ENCODE assay signal across 8 cellular contexts in genomic region chr19:55165952-55166529, GRCh38. TPM values are rescaled to one million over a fixed set of nuclear protein-coding genes. Genes with fewer than 3 reads are reported as not detected.
DNase-seq lines count a peak whose midpoint lies in the region; ATAC-seq and TF ChIP-seq lines count a peak whose summit lies in the region.

No MANE protein-coding gene starts in this region.

- DNase-seq in G401 (ENCODE audit: low spot score), result peak; percentile 60
- peak; percentile 83 to 86 for DNase-seq in NOMO-1 (lab: John Stamatoyannopoulos, UW; ENCODE audit: unreplicated experiment in 2 of 2)
- DNase-seq in activated T-cell treated with anti-CD3 and anti-CD28 coated beads, Interleukin-2, amount 50 U/mL, for 72 hours, result peak; percentile 66 to 79
- DNase-seq in fibroblast of villous mesenchyme (ENCODE audit: low read depth), result peak; percentile 65
- peak; percentile 77 for DNase-seq in neural crest cell (ENCODE audit: low read depth, low spot score)

- no peak overlapping the region for H3K27ac Mint-ChIP-seq in activated T-cell treated with anti-CD3 and anti-CD28 coated beads, Interleukin-2, amount 50 U/mL, for 72 hours
- peak overlapping the region; percentile 7 for H3K27ac Mint-ChIP-seq in neural crest cell (ENCODE audit: unreplicated experiment)

- no peak overlapping the region for H3K9ac ChIP-seq in HUES6 (ENCODE audit: low read length)

- TF ChIP-seq CTCF in fibroblast of villous mesenchyme (IDR thresholded peaks at IDR 0.05; ENCODE audit: insufficient read depth, low read depth, low read length) (peak; percentile 53), neural crest cell (conservative IDR thresholded peaks at IDR 0.05) (peak; percentile 77)

- H3K27ac ChIP-seq in HUES6 (ENCODE audit: low read depth, low read length), result no peak overlapping the region

- H3K9me3 ChIP-seq in HUES6 (ENCODE audit: control insufficient read depth, insufficient read depth, low read depth, low read length), result no peaks in the 10 kb centered on the region

- no peaks in the 10 kb centered on the region for H3K9me3 Mint-ChIP-seq in activated T-cell treated with anti-CD3 and anti-CD28 coated beads, Interleukin-2, amount 50 U/mL, for 72 hours
- H3K9me3 Mint-ChIP-seq in neural crest cell, result no peaks in the 10 kb centered on the region

- no peaks in the 10 kb centered on the region for H3K36me3 ChIP-seq in HUES6 (ENCODE audit: control insufficient read depth, insufficient read depth, low read length)

- peaks cover 50% of the 10 kb centered on the region for H3K27me3 ChIP-seq in HUES6 (ENCODE audit: control insufficient read depth, insufficient read depth, low read length)

- H3K27me3 Mint-ChIP-seq in activated T-cell treated with anti-CD3 and anti-CD28 coated beads, Interleukin-2, amount 50 U/mL, for 72 hours (ENCODE audit: low read depth), result peaks cover 48% of the 10 kb centered on the region
- H3K27me3 Mint-ChIP-seq in neural crest cell (ENCODE audit: low read depth), result peaks cover 53% of the 10 kb centered on the region

- in situ Hi-C loops in G401 (cut with HindIII; ENCODE audit: low sequenced_read_pairs), result no loop called here

- no peaks in the 10 kb centered on the region; the same call in 1 of the 2 replicates for H3K4me1 ChIP-seq in HUES6 (ENCODE audit: control insufficient read depth, insufficient read depth, low read length)

- ATAC-seq in activated T-cell treated with anti-CD3 and anti-CD28 coated beads, Interleukin-2, amount 50 U/mL, for 72 hours (replicated peaks in 1 of 2), result peak; percentile 69 to 79
- ATAC-seq in GM19351 (IDR thresholded peaks at IDR 0.05; ENCODE audit: unreplicated experiment), result no peak
- ATAC-seq in GM21619 (IDR thresholded peaks at IDR 0.05; ENCODE audit: unreplicated experiment), result no peak

- H3K4me1 Mint-ChIP-seq in activated T-cell treated with anti-CD3 and anti-CD28 coated beads, Interleukin-2, amount 50 U/mL, for 72 hours (ENCODE audit: low read depth), result peaks cover 13% of the 10 kb centered on the region
- H3K4me1 Mint-ChIP-seq in neural crest cell, result peaks cover 11% of the 10 kb centered on the region

- peak overlapping the region; percentile 83 to 87 for H3K4me3 Mint-ChIP-seq in activated T-cell treated with anti-CD3 and anti-CD28 coated beads, Interleukin-2, amount 50 U/mL, for 72 hours
- H3K4me3 Mint-ChIP-seq in neural crest cell, result peak overlapping the region; percentile 95

- peaks cover 0 to 3% of the 10 kb centered on the region in 2 donors for H3K36me3 Mint-ChIP-seq in activated T-cell treated with anti-CD3 and anti-CD28 coated beads, Interleukin-2, amount 50 U/mL, for 72 hours (ENCODE audit: insufficient read depth in 2 of 2)
- no peaks in the 10 kb centered on the region for H3K36me3 Mint-ChIP-seq in neural crest cell (ENCODE audit: low read depth)

- peak overlapping the region; percentile 67 for H3K4me3 ChIP-seq in HUES6 (ENCODE audit: low read depth, low read length)
- peak overlapping the region; percentile 67 for H3K4me3 ChIP-seq in fibroblast of villous mesenchyme (ENCODE audit: low read depth, low read length)

RNA-seq across cellular contexts. Expression of gene DNAAF3, which starts 0.4 kb away (rescaled TPM):
- 25.2 and 37.7 TPM in 2 replicates for total RNA-seq in G401 (2014; rRNA removed; shearing (Covaris generic))
- under 1 TPM; 0.46 TPM for total RNA-seq in activated T-cell treated with anti-CD3 and anti-CD28 coated beads, Interleukin-2, amount 50 U/mL, for 72 hours
- total RNA-seq in fibroblast of villous mesenchyme, result under 0.01 TPM in 1 of 2 replicates, not detected in the other
- total RNA-seq in neural crest cell, result 9.5 and 10.4 TPM in 2 replicates

RNA-seq across cellular contexts. Expression of gene TNNI3, which starts 8.5 kb away (rescaled TPM):
- 13.5 and 25.2 TPM in 2 replicates for total RNA-seq in G401 (2014; rRNA removed; shearing (Covaris generic))
- total RNA-seq in activated T-cell treated with anti-CD3 and anti-CD28 coated beads, Interleukin-2, amount 50 U/mL, for 72 hours, result under 1 TPM in 1 of 2 donors, not detected in 1; 0.91 TPM
- total RNA-seq in fibroblast of villous mesenchyme (not detected in 2 replicates), neural crest cell (5.4 and 6.5 TPM in 2 replicates)

RNA-seq across cellular contexts. Expression of gene SYT5, which starts 14.0 kb away (rescaled TPM):
- total RNA-seq in G401 (2014; rRNA removed; shearing (Covaris generic)), result 0.85 and 1.2 TPM in 2 replicates
- 1 to 10 TPM in 1 of 2 donors, under 1 TPM in 1; 0.44 to 1.9 TPM for total RNA-seq in activated T-cell treated with anti-CD3 and anti-CD28 coated beads, Interleukin-2, amount 50 U/mL, for 72 hours
- total RNA-seq in fibroblast of villous mesenchyme, result under 0.01 and 0.86 TPM in 2 replicates
- 3.5 and 4.3 TPM in 2 replicates for total RNA-seq in neural crest cell

RNA-seq across cellular contexts. Expression of gene TNNT1, which starts 17.0 kb away (rescaled TPM):
- total RNA-seq in G401 (2014; rRNA removed; shearing (Covaris generic)), result 423 and 463 TPM in 2 replicates
- 1 to 10 TPM in 1 of 2 donors, under 1 TPM in 1; 0.49 to 1.3 TPM for total RNA-seq in activated T-cell treated with anti-CD3 and anti-CD28 coated beads, Interleukin-2, amount 50 U/mL, for 72 hours
- total RNA-seq in fibroblast of villous mesenchyme (under 0.01 and 0.64 TPM in 2 replicates), neural crest cell (1.1 TPM in 1 of 2 replicates, not detected in the other)

RNA-seq across cellular contexts. Expression of gene PTPRH, which starts 43.3 kb away (rescaled TPM):
- total RNA-seq in G401 (2014; rRNA removed; shearing (Covaris generic)), result 5.2 and 20.7 TPM in 2 replicates
- not detected for total RNA-seq in activated T-cell treated with anti-CD3 and anti-CD28 coated beads, Interleukin-2, amount 50 U/mL, for 72 hours
- total RNA-seq in fibroblast of villous mesenchyme (3.9 and 7.1 TPM in 2 replicates), neural crest cell (1.2 and 2.0 TPM in 2 replicates)

Comparison
In these comparisons a context has a peak if more than half of its experiments do, and no peak if none do; other contexts are left out.
1. ATAC-seq: peak in activated T-cell treated with anti-CD3 and anti-CD28 coated beads, Interleukin-2, amount 50 U/mL, for 72 hours (2 of 2); none in GM19351 (single experiment) and GM21619 (single experiment).
2. Peak in every context shown above with its lines, with median percentiles within 50 percentile points of each other: DNase-seq.